10 cellular contexts compared by ENCODE assay signal in genomic region chr17:80959330-80960036, GRCh38. TPM values are rescaled to one million over a fixed set of nuclear protein-coding genes. Genes with fewer than 3 reads are reported as not detected.
DNase-seq lines count a peak whose midpoint lies in the region; ATAC-seq and TF ChIP-seq lines count a peak whose summit lies in the region.
"Had no signal": no experiment of that assay in that cellular context is flagged by ENCODE, and none has a peak within 500 bp of the region (broad histone marks: within the 10 kb centered on the region; RNA-seq: fewer than 3 reads in every experiment).

No MANE protein-coding gene starts in this region.

- no peaks in the 10 kb centered on the region for H3K4me1 Mint-ChIP-seq in natural killer cell

- intact Hi-C loops in gastrocnemius medialis (cut with DNase I; ENCODE audit: low total_unique reads) (no loop called here), natural killer cell (cut with micrococcal nuclease) (no loop called here)

- H3K9me3 Mint-ChIP-seq in natural killer cell: no peaks in the 10 kb centered on the region

- peak overlapping the region; percentile 74 for H3K27ac ChIP-seq in angular gyrus (ENCODE audit: low read depth, low read length)
- H3K27ac ChIP-seq in gastrocnemius medialis: peak overlapping the region; percentile 66 to 81 (median 74)

- in situ Hi-C loops in gastrocnemius medialis (cut with MboI; ENCODE audit: low sequenced_read_pairs in 4 of 4): no loop called here

- no peak overlapping the region for H3K27ac Mint-ChIP-seq in natural killer cell

- H3K4me3 Mint-ChIP-seq in natural killer cell: no peak overlapping the region

- H3K9me3 ChIP-seq in gastrocnemius medialis: no peaks in the 10 kb centered on the region

- no peak for TF ChIP-seq POLR2A in gastrocnemius medialis (IDR thresholded peaks at IDR 0.05)

- no peak overlapping the region for H3K4me3 ChIP-seq in gastrocnemius medialis

- peak; percentile 75 for DNase-seq in ELF-1 (ENCODE audit: low read depth, low spot score)
- peak; percentile 32 to 41 for DNase-seq in hippocampal formation (lab: John Stamatoyannopoulos, UW)
- peak; percentile 79 to 90 for DNase-seq in gastrocnemius medialis
- no peak for DNase-seq in SHP77 (lab: John Stamatoyannopoulos, UW)
- no peak for DNase-seq in HuH-7.5 (ENCODE audit: low spot score)
- no peak for DNase-seq in natural killer cell
- no peak for DNase-seq in NOMO-1 treated with DMSO at 0.1 percent for 48 hours (lab: John Stamatoyannopoulos, UW; ENCODE audit: unreplicated experiment)
- DNase-seq: NCI-H1436 treated with DMSO at 0.1 percent for 48 hours had no signal

- no peak for TF ChIP-seq CTCF in gastrocnemius medialis (IDR thresholded peaks at IDR 0.05 in 4 of 5, conservative IDR thresholded peaks at IDR 0.05 in 1 of 5)
- no peak for TF ChIP-seq CTCF in natural killer cell (IDR thresholded peaks at IDR 0.05)

- no peaks in the 10 kb centered on the region for H3K27me3 Mint-ChIP-seq in natural killer cell (ENCODE audit: low read depth in 2 of 2)

- H3K4me1 ChIP-seq in gastrocnemius medialis: peaks cover 33 to 36% of the 10 kb centered on the region in 2 donors

- H3K27me3 ChIP-seq in gastrocnemius medialis: no peaks in the 10 kb centered on the region

- peak; percentile 71 to 76 for ATAC-seq in gastrocnemius medialis
- ATAC-seq in natural killer cell: no peak
- ATAC-seq: activated CD4-positive, CD25-positive, alpha-beta regulatory T cell treated with anti-CD3 and anti-CD28 coated beads, Interleukin-2, amount 50 U/mL, for 24 hours had no signal

- peaks cover 0 to 5% of the 10 kb centered on the region in 2 donors for H3K36me3 ChIP-seq in gastrocnemius medialis

- H3K36me3 Mint-ChIP-seq in natural killer cell: no peaks in the 10 kb centered on the region

RNA-seq across cellular contexts. Expression of gene CHMP6, which starts 32.2 kb away (rescaled TPM):
- total RNA-seq in gastrocnemius medialis (10 to 100 TPM; 29.8 to 33.3 (median 33.0) TPM), natural killer cell (10 to 100 TPM; 26.8 to 33.3 (median 33.0) TPM)

Comparison
In these comparisons a context has a peak if more than half of its experiments do, and no peak if none do; other contexts are left out.
1. DNase-seq: peak in ELF-1 (single experiment), hippocampal formation (2 of 2) and gastrocnemius medialis (2 of 2); none in SHP77 (0 of 2), HuH-7.5 (single experiment), natural killer cell (single experiment) and NOMO-1 treated with DMSO at 0.1 percent for 48 hours (single experiment).
2. ATAC-seq: peak in gastrocnemius medialis (2 of 2); none in natural killer cell (0 of 3).